In genomic region chr2:144582651-144583361, GRCh38 we compare ENCODE assay signal across 1 cellular context.
A peak's percentile ranks its signal among the peaks of the same experiment; 100 is the strongest.
TF ChIP-seq lines count a peak whose summit lies in the region.

No MANE protein-coding gene starts in this region.

TF ChIP-seq in K562, 482 proteins besides CTCF, POLR2A, EP300 and RAD21 (continued from another document and continues in another):
- TF ChIP-seq CHD7 (IDR thresholded peaks at IDR 0.05; ENCODE audit: low read depth, low read length) (no peak), YY1 (IDR thresholded peaks at IDR 0.05; ENCODE audit: borderline replicate concordance in 1 of 3, control insufficient read depth in 1 of 3, extremely low read depth in 1 of 3, insufficient read depth in 3 of 3, insufficient read length in 1 of 3, insufficient replicate concordance in 2 of 3, low read depth in 1 of 3, low read length in 2 of 3) (peak in 1 of 3 experiments; percentile 80), SMARCC2 (IDR thresholded peaks at IDR 0.05; ENCODE audit: low read depth) (peak; percentile 89; the same call in 1 of the 2 replicates), ZNF696 (CRISPR knock-in tag; conservative IDR thresholded peaks at IDR 0.05) (no peak; the same call in 1 of the 2 replicates), SRSF3 (IDR thresholded peaks at IDR 0.05; ENCODE audit: insufficient read depth, low read length) (no peak), MTA3 (IDR thresholded peaks at IDR 0.05; ENCODE audit: borderline replicate concordance) (peak; percentile 91), BDP1 (IDR thresholded peaks at IDR 0.05; ENCODE audit: insufficient read depth, insufficient read length) (no peak), JUND (IDR thresholded peaks at IDR 0.05; ENCODE audit: borderline replicate concordance, low read depth, low read length) (peak; percentile 86), JUND (tag; IDR thresholded peaks at IDR 0.05; ENCODE audit: borderline replicate concordance, low read depth, low read length) (peak; percentile 85; the same call in 2 of the 3 replicates), FOXK1 (CRISPR knock-in tag; IDR thresholded peaks at IDR 0.05; ENCODE audit: borderline replicate concordance) (no peak), ZNF76 (CRISPR knock-in tag; IDR thresholded peaks at IDR 0.05; ENCODE audit: borderline replicate concordance) (no peak), ZBTB26 (CRISPR knock-in tag; IDR thresholded peaks at IDR 0.05) (no peak), BMI1 (IDR thresholded peaks at IDR 0.05; ENCODE audit: low read length) (no peak), GABPB2 (CRISPR knock-in tag; conservative IDR thresholded peaks at IDR 0.05) (no peak), RNF2 (IDR thresholded peaks at IDR 0.05) (peak; percentile 99), POLR2AphosphoS2 (IDR thresholded peaks at IDR 0.05; ENCODE audit: low read length) (no peak), E4F1 (CRISPR knock-in tag; IDR thresholded peaks at IDR 0.05; ENCODE audit: borderline replicate concordance) (no peak), SLC30A9 (CRISPR knock-in tag; IDR thresholded peaks at IDR 0.05) (no peak), FOXO4 (CRISPR knock-in tag; IDR thresholded peaks at IDR 0.05) (no peak), ZNF263 (CRISPR knock-in tag; IDR thresholded peaks at IDR 0.05; ENCODE audit: borderline replicate concordance) (no peak), KLF10 (CRISPR knock-in tag; IDR thresholded peaks at IDR 0.05) (no peak), SMC3 (conservative IDR thresholded peaks at IDR 0.05; ENCODE audit: insufficient read depth, low read depth, low read length) (no peak), C11orf30 (IDR thresholded peaks at IDR 0.05; ENCODE audit: low read depth) (peak; percentile 85), ZNF232 (CRISPR knock-in tag; IDR thresholded peaks at IDR 0.05) (no peak), ZBTB7A (IDR thresholded peaks at IDR 0.05; ENCODE audit: borderline replicate concordance, control insufficient read depth, low read depth, low read length) (peak; percentile 98), NFATC3 (IDR thresholded peaks at IDR 0.05) (0 out of 2 replicates have a peak, but pooled peaks have one; percentile 21), HCFC1 (IDR thresholded peaks at IDR 0.05; ENCODE audit: low read depth, low read length) (no peak), ZNF707 (CRISPR knock-in tag; conservative IDR thresholded peaks at IDR 0.05) (no peak), PTTG1 (tag; IDR thresholded peaks at IDR 0.05; ENCODE audit: low read depth) (peak; percentile 48; the same call in 1 of the 2 replicates), SMARCB1 (IDR thresholded peaks at IDR 0.05; ENCODE audit: insufficient read length, low read depth) (no peak), ZFPM2 (CRISPR knock-in tag; IDR thresholded peaks at IDR 0.05) (no peak)
- TF ChIP-seq, protein P1, sequence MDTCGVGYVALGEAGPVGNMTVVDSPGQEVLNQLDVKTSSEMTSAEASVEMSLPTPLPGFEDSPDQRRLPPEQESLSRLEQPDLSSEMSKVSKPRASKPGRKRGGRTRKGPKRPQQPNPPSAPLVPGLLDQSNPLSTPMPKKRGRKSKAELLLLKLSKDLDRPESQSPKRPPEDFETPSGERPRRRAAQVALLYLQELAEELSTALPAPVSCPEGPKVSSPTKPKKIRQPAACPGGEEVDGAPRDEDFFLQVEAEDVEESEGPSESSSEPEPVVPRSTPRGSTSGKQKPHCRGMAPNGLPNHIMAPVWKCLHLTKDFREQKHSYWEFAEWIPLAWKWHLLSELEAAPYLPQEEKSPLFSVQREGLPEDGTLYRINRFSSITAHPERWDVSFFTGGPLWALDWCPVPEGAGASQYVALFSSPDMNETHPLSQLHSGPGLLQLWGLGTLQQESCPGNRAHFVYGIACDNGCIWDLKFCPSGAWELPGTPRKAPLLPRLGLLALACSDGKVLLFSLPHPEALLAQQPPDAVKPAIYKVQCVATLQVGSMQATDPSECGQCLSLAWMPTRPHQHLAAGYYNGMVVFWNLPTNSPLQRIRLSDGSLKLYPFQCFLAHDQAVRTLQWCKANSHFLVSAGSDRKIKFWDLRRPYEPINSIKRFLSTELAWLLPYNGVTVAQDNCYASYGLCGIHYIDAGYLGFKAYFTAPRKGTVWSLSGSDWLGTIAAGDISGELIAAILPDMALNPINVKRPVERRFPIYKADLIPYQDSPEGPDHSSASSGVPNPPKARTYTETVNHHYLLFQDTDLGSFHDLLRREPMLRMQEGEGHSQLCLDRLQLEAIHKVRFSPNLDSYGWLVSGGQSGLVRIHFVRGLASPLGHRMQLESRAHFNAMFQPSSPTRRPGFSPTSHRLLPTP (IDR thresholded peaks at IDR 0.05; ENCODE audit: borderline replicate concordance, extremely low read depth, insufficient read length), result no peak
- TF ChIP-seq, protein P2, sequence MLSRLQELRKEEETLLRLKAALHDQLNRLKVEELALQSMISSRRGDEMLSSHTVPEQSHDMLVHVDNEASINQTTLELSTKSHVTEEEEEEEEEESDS (CRISPR knock-in tag; IDR thresholded peaks at IDR 0.05), result no peak
- TF ChIP-seq, protein P3, sequence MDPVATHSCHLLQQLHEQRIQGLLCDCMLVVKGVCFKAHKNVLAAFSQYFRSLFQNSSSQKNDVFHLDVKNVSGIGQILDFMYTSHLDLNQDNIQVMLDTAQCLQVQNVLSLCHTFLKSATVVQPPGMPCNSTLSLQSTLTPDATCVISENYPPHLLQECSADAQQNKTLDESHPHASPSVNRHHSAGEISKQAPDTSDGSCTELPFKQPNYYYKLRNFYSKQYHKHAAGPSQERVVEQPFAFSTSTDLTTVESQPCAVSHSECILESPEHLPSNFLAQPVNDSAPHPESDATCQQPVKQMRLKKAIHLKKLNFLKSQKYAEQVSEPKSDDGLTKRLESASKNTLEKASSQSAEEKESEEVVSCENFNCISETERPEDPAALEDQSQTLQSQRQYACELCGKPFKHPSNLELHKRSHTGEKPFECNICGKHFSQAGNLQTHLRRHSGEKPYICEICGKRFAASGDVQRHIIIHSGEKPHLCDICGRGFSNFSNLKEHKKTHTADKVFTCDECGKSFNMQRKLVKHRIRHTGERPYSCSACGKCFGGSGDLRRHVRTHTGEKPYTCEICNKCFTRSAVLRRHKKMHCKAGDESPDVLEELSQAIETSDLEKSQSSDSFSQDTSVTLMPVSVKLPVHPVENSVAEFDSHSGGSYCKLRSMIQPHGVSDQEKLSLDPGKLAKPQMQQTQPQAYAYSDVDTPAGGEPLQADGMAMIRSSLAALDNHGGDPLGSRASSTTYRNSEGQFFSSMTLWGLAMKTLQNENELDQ (CRISPR knock-in tag; IDR thresholded peaks at IDR 0.05; ENCODE audit: borderline replicate concordance), result no peak
- TF ChIP-seq, protein P4, sequence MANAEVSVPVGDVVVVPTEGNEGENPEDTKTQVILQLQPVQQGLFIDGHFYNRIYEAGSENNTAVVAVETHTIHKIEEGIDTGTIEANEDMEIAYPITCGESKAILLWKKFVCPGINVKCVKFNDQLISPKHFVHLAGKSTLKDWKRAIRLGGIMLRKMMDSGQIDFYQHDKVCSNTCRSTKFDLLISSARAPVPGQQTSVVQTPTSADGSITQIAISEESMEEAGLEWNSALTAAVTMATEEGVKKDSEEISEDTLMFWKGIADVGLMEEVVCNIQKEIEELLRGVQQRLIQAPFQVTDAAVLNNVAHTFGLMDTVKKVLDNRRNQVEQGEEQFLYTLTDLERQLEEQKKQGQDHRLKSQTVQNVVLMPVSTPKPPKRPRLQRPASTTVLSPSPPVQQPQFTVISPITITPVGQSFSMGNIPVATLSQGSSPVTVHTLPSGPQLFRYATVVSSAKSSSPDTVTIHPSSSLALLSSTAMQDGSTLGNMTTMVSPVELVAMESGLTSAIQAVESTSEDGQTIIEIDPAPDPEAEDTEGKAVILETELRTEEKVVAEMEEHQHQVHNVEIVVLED (CRISPR knock-in tag; IDR thresholded peaks at IDR 0.05), result no peak
